ENCODE assay signal across 21 cellular contexts in genomic region chr1:2345297-2346075, GRCh38. TPM values are rescaled to one million over a fixed set of nuclear protein-coding genes. Genes with fewer than 3 reads are reported as not detected.
DNase-seq lines count a peak whose midpoint lies in the region; ATAC-seq, FAIRE-seq and TF ChIP-seq lines count a peak whose summit lies in the region.
"Had no signal": no experiment of that assay in that cellular context is flagged by ENCODE, and none has a peak within 500 bp of the region (broad histone marks: within the 10 kb centered on the region; RNA-seq: fewer than 3 reads in every experiment).

No MANE protein-coding gene starts in this region.

- no peak overlapping the region for H3K4me3 Mint-ChIP-seq in nephron progenitor cell
- H3K4me3 Mint-ChIP-seq: CD4-positive, alpha-beta memory T cell had no signal

- H3K27me3 Mint-ChIP-seq in nephron progenitor cell (ENCODE audit: low read depth, poor library complexity) = peaks cover 2% of the 10 kb centered on the region
- H3K27me3 Mint-ChIP-seq: CD4-positive, alpha-beta memory T cell had no signal

- WGBS in thyroid gland, 2 donors = 88 to 96% methylated on average over 9 to 14 of the region's 24 CpGs

- H3K9me3 ChIP-seq in thyroid gland = no peaks in the 10 kb centered on the region
- H3K9me3 ChIP-seq: body of pancreas, HAP-1, heart right ventricle had no signal

- DNase-seq in AG10803 (ENCODE audit: low read depth) (peak; percentile 16), HUDEP-2 (lab: John Stamatoyannopoulos, UW; ENCODE audit: unreplicated experiment in 76 of 76) (peak in 75 of 76 experiments; percentile 20 to 89 (median 67)), bronchial epithelial cell (ENCODE audit: low read depth) (no peak), nephron progenitor cell (no peak), GM19239 (ENCODE audit: insufficient read length, low spot score) (no peak), NCI-H1694 treated with DMSO at 0.1 percent for 48 hours (lab: John Stamatoyannopoulos, UW) (no peak), thyroid gland (no peak)
- DNase-seq: activated CD4-positive, alpha-beta T cell treated with anti-CD3 and anti-CD28 coated beads for 4 hours; body of pancreas; DMS79 treated with DMSO at 0.1 percent for 48 hours; Karpas-422; NCI-H1930; stimulated activated CD4-positive, alpha-beta T cell treated with anti-CD3 and anti-CD28 coated beads, Interleukin-1b, Interleukin-23, amount 100 ng/mL, for 48 hours; stimulated activated naive CD4-positive, alpha-beta T cell; T1000 had no signal

- no peak overlapping the region for H3K4me3 ChIP-seq in AG10803 (ENCODE audit: low read length)
- no peak overlapping the region for H3K4me3 ChIP-seq in bronchial epithelial cell (ENCODE audit: low read depth, low read length)
- no peak overlapping the region for H3K4me3 ChIP-seq in thyroid gland (replicated peaks in 1 of 3)
- H3K4me3 ChIP-seq: body of pancreas, coronary artery, HAP-1, heart right ventricle had no signal

- TF ChIP-seq CTCF in AG10803 (conservative IDR thresholded peaks at IDR 0.05; ENCODE audit: low read length) (no peak), bronchial epithelial cell (IDR thresholded peaks at IDR 0.05; ENCODE audit: insufficient read depth, low read length, severe bottlenecking) (no peak), nephron progenitor cell (IDR thresholded peaks at IDR 0.05) (no peak), thyroid gland (IDR thresholded peaks at IDR 0.05) (no peak)

- no peaks in the 10 kb centered on the region for H3K9me3 Mint-ChIP-seq in nephron progenitor cell
- H3K9me3 Mint-ChIP-seq: activated T-helper 2 cell treated with anti-CD3 and anti-CD28 coated beads, Interferon-gamma antibody, Interleukin-2, Interleukin-4, amounts not matched to agents 10 μg/mL and 5 μg/mL and 100 μg/mL, durations not matched to agents 14 hours and 24 hours and 36 hours; CD4-positive, alpha-beta memory T cell had no signal

- intact Hi-C loops in thyroid gland (cut with DNase I) = no loop called here

- no peaks in the 10 kb centered on the region for H3K36me3 ChIP-seq in bronchial epithelial cell (ENCODE audit: control insufficient read depth, insufficient read depth, low read length)
- H3K36me3 ChIP-seq in thyroid gland = no peaks in the 10 kb centered on the region
- H3K36me3 ChIP-seq: HAP-1, heart right ventricle had no signal

- no peak for ATAC-seq in GM19455 (IDR thresholded peaks at IDR 0.05; ENCODE audit: unreplicated experiment)
- ATAC-seq: body of pancreas, heart right ventricle had no signal

- peak overlapping the region; percentile 83 for H3K27ac Mint-ChIP-seq in nephron progenitor cell
- H3K27ac Mint-ChIP-seq: activated T-helper 2 cell treated with anti-CD3 and anti-CD28 coated beads, Interferon-gamma antibody, Interleukin-2, Interleukin-4, amounts not matched to agents 10 μg/mL and 5 μg/mL and 100 μg/mL, durations not matched to agents 14 hours and 24 hours and 36 hours had no signal

- H3K27me3 ChIP-seq in bronchial epithelial cell (ENCODE audit: control insufficient read depth, insufficient read depth, low read length) (no peaks in the 10 kb centered on the region), thyroid gland (no peaks in the 10 kb centered on the region)
- H3K27me3 ChIP-seq: body of pancreas, heart right ventricle had no signal

- TF ChIP-seq POLR2A in thyroid gland (IDR thresholded peaks at IDR 0.05) = no peak

- H3K4me1 ChIP-seq in thyroid gland = no peaks in the 10 kb centered on the region
- H3K4me1 ChIP-seq: HAP-1, heart right ventricle had no signal

- no peak overlapping the region for H3K27ac ChIP-seq in thyroid gland
- H3K27ac ChIP-seq: body of pancreas, coronary artery, heart right ventricle had no signal

- no peaks in the 10 kb centered on the region for H3K36me3 Mint-ChIP-seq in nephron progenitor cell (ENCODE audit: low read depth)
- H3K36me3 Mint-ChIP-seq: CD4-positive, alpha-beta memory T cell had no signal

- H3K4me1 Mint-ChIP-seq in nephron progenitor cell = peaks cover 33% of the 10 kb centered on the region
- H3K4me1 Mint-ChIP-seq: CD4-positive, alpha-beta memory T cell had no signal

- FAIRE-seq in bronchial epithelial cell (lab: Jason Lieb, UNC) (peak; percentile 52), GM19239 (lab: Jason Lieb, UNC) (no peak)

RNA-seq across cellular contexts. Expression of gene MORN1, which starts 45.9 kb away (rescaled TPM):
- total RNA-seq in bronchial epithelial cell = 5.5 and 10.6 TPM in 2 replicates
- total RNA-seq in thyroid gland = 10 to 100 TPM; 23.3 to 45.3 (median 33.8) TPM

RNA-seq across cellular contexts. Expression of gene RER1, which starts 46.2 kb away (rescaled TPM):
- total RNA-seq in bronchial epithelial cell (94.8 and 104 TPM in 2 replicates), thyroid gland (100 to 1,000 TPM in 1 of 4 donors, 10 to 100 TPM in 3; 73.5 to 101 (median 83.7) TPM)

Comparison
In these comparisons a context has a peak if more than half of its experiments do, and no peak if none do; other contexts are left out.
1. DNase-seq: peak in AG10803 (single experiment) and HUDEP-2 (75 of 76); none in bronchial epithelial cell (single experiment), nephron progenitor cell (single experiment), GM19239 (single experiment), NCI-H1694 treated with DMSO at 0.1 percent for 48 hours (single experiment) and thyroid gland (0 of 2).